21 cellular contexts compared by ENCODE assay signal in the genomic region with DNA sequence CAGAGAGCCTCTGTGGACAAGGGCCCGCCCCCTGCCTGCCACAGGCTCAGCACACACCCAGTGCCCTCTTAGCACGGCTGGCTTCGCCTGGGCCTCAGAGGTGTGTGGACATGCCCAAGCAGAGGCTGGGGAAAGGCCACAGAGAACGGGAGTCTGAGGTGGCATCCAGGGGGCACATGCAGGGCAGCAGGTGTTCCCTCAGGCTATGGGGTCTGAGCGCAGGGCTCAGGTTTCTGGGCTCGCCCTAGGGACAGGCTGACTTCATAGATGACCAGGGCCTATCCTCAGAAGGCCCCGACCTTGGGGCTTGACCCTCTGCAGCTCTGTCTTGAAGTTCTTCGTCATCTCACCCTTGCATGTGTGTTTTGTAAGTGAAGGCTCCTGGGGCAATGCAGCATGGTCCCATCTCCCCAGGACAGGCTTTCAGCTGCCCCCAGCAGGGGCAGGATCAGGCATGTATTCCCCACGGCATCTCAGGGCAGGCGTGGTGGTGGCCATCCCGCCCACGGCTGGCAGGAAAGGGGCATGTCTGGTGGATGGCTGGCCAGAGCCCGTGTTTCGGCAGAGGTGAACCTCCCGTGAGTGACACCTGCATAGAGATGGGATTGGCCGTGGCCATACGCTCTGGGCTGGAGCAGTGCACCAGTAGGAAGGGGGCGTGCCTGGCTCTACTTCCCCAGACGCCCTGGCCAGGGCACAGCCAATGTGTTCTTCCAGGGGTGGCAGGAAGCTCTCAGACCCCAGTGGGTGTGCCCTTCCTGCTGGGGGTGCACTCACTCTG.
DNase-seq lines count a peak whose midpoint lies in the region; ATAC-seq, FAIRE-seq and TF ChIP-seq lines count a peak whose summit lies in the region.
"Had no signal": no experiment of that assay in that cellular context is flagged by ENCODE, and none has a peak within 500 bp of the region (broad histone marks: within the 10 kb centered on the region; RNA-seq: fewer than 3 reads in every experiment).

No MANE protein-coding gene starts in this region.

- H2BK12ac ChIP-seq in trophoblast cell (ENCODE audit: low read length) = no peak overlapping the region

- intact Hi-C loops in Right ventricle myocardium superior (cut with DNase I) (no loop called here), left ventricle myocardium inferior (cut with micrococcal nuclease) (no loop called here), kidney (cut with DNase I) (no loop called here)

- no peak overlapping the region for H2AK5ac ChIP-seq in trophoblast cell (ENCODE audit: low read length)

- no peak overlapping the region for H3K4ac ChIP-seq in trophoblast cell (ENCODE audit: low read depth, low read length)

- H3K14ac ChIP-seq in trophoblast cell (ENCODE audit: low read length) = peak overlapping the region; percentile 26

- H4K91ac ChIP-seq in trophoblast cell (ENCODE audit: low read depth, low read length) = no peak overlapping the region

- H3K79me1 ChIP-seq in trophoblast cell (ENCODE audit: low read length) = no peaks in the 10 kb centered on the region

- H3K27ac ChIP-seq in left ventricle myocardium inferior (replicated peaks) = no peak overlapping the region
- no peak overlapping the region for H3K27ac ChIP-seq in kidney (ENCODE audit: low read depth in 2 of 2, low read length in 2 of 2)
- no peak overlapping the region for H3K27ac ChIP-seq in trophoblast cell (ENCODE audit: low read depth, low read length)
- H3K27ac ChIP-seq: PC-9 had no signal

- ATAC-seq in Right ventricle myocardium superior (ENCODE audit: poor library complexity) (no peak), HG03135 (IDR thresholded peaks at IDR 0.05; ENCODE audit: unreplicated experiment) (no peak), HG02973 (IDR thresholded peaks at IDR 0.05; ENCODE audit: unreplicated experiment) (no peak)

- H3K4me3 ChIP-seq in left ventricle myocardium inferior (no peak overlapping the region), MG63 (no peak overlapping the region), kidney (ENCODE audit: low read length in 2 of 2) (no peak overlapping the region), trophoblast cell (ENCODE audit: low read depth, low read length) (peak overlapping the region; percentile 4)
- H3K4me3 ChIP-seq: PC-9 had no signal

- H3K23ac ChIP-seq in trophoblast cell (ENCODE audit: low read length) = no peak overlapping the region

- H3K27me3 ChIP-seq in left ventricle myocardium inferior (ENCODE audit: low read depth) = peaks cover 20% of the 10 kb centered on the region
- H3K27me3 ChIP-seq in MG63 = no peaks in the 10 kb centered on the region
- H3K27me3 ChIP-seq in trophoblast cell (ENCODE audit: insufficient read depth, low read length) = no peaks in the 10 kb centered on the region

- no peak overlapping the region for H2BK5ac ChIP-seq in trophoblast cell (ENCODE audit: low read depth, low read length, poor library complexity)

- no peak overlapping the region for H3K4me2 ChIP-seq in trophoblast cell (ENCODE audit: low read length)
- H3K4me2 ChIP-seq: PC-9 had no signal

- no peak overlapping the region for H4K12ac ChIP-seq in trophoblast cell (ENCODE audit: low read depth, low read length)

- H3K9me3 ChIP-seq in left ventricle myocardium inferior (replicated peaks) = no peaks in the 10 kb centered on the region
- H3K9me3 ChIP-seq in MG63 = no peaks in the 10 kb centered on the region
- no peaks in the 10 kb centered on the region for H3K9me3 ChIP-seq in kidney (ENCODE audit: control insufficient read depth in 1 of 2, low read length in 2 of 2)
- H3K9me3 ChIP-seq in trophoblast cell (ENCODE audit: insufficient read depth, low read depth, low read length) = no peaks in the 10 kb centered on the region

- WGBS in trophoblast cell (ENCODE audit: extremely low coverage, insufficient coverage, insufficient read length) = no CpG with 5 or more reads among the region's 19 CpGs

- H3K9ac ChIP-seq in kidney (ENCODE audit: low read length in 2 of 2) = no peak overlapping the region
- no peak overlapping the region for H3K9ac ChIP-seq in trophoblast cell (ENCODE audit: low read length)

- TF ChIP-seq CTCF in left ventricle myocardium inferior (IDR thresholded peaks at IDR 0.05; ENCODE audit: borderline replicate concordance) = no peak
- no peak for TF ChIP-seq CTCF in kidney (IDR thresholded peaks at IDR 0.05; ENCODE audit: borderline replicate concordance, extremely low read depth, insufficient read depth)

- H2BK120ac ChIP-seq in trophoblast cell (ENCODE audit: insufficient read depth, low read length, poor library complexity) = no peak overlapping the region

- H2AFZ ChIP-seq in trophoblast cell (ENCODE audit: insufficient read depth, low read length, poor library complexity) = no peak overlapping the region
- H2AFZ ChIP-seq: PC-9 had no signal

- FAIRE-seq in kidney (lab: Jason Lieb, UNC) = no peak
- FAIRE-seq: A204.1, GM19239 had no signal

- DNase-seq in Right ventricle myocardium superior (peak; percentile 32), left ventricle myocardium inferior (no peak), MG63 (peak; percentile 1), kidney (peak; percentile 47), trophoblast cell (no peak), dedifferentiated amniotic fluid mesenchymal stem cell (ENCODE audit: extremely low spot score) (no peak)
- DNase-seq: EL, GF-D8, Karpas-422, NCI-H1092, NCI-H1436, NCI-H187 treated with DMSO at 0.1 percent for 48 hours, NCI-H2107, NCI-H446 treated with DMSO at 0.1 percent for 48 hours, NCI-H526 treated with DMSO at 0.1 percent for 48 hours, PC-9, RPMI8226 had no signal

- no peak overlapping the region for H3K18ac ChIP-seq in trophoblast cell (ENCODE audit: low read length)

- H3K36me3 ChIP-seq in left ventricle myocardium inferior (no peaks in the 10 kb centered on the region), MG63 (peaks cover 82% of the 10 kb centered on the region), kidney (ENCODE audit: control insufficient read depth in 1 of 2, insufficient read depth in 2 of 2, low read length in 2 of 2) (no peaks in the 10 kb centered on the region), trophoblast cell (ENCODE audit: control insufficient read depth in 1 of 2, insufficient read depth in 2 of 2, low read length in 2 of 2) (peaks cover 3 to 5% of the 10 kb centered on the region in 2 experiments)

- H3K79me2 ChIP-seq in trophoblast cell (ENCODE audit: control insufficient read depth, insufficient read depth, low read length, poor library complexity) = no peaks in the 10 kb centered on the region

- H3K4me1 ChIP-seq in left ventricle myocardium inferior (no peaks in the 10 kb centered on the region), kidney (ENCODE audit: control insufficient read depth in 1 of 2, insufficient read depth in 1 of 2, low read depth in 1 of 2, low read length in 2 of 2) (no peaks in the 10 kb centered on the region), trophoblast cell (ENCODE audit: control insufficient read depth in 1 of 2, insufficient read depth in 2 of 2, low read length in 2 of 2) (peaks cover 3 to 9% of the 10 kb centered on the region in 2 experiments)

- no peak overlapping the region for H4K8ac ChIP-seq in trophoblast cell (ENCODE audit: low read depth, low read length)

Comparison
In these comparisons a context has a peak if more than half of its experiments do, and no peak if none do; other contexts are left out.
1. DNase-seq: peak in Right ventricle myocardium superior (single experiment), MG63 (single experiment) and kidney (single experiment); none in left ventricle myocardium inferior (single experiment), trophoblast cell (0 of 2) and dedifferentiated amniotic fluid mesenchymal stem cell (single experiment).